ENCODE assay signal across 12 cellular contexts in genomic region chr6:85112540-85112939, GRCh38.
DNase-seq lines count a peak whose midpoint lies in the region; ATAC-seq, FAIRE-seq and TF ChIP-seq lines count a peak whose summit lies in the region.
"Had no signal": no experiment of that assay in that cellular context is flagged by ENCODE, and none has a peak within 500 bp of the region (broad histone marks: within the 10 kb centered on the region; RNA-seq: fewer than 3 reads in every experiment).

No MANE protein-coding gene starts in this region.

- TF ChIP-seq RAD21 in A549 (conservative IDR thresholded peaks at IDR 0.05 in 1 of 2, IDR thresholded peaks at IDR 0.05 in 1 of 2) (no peak), IMR-90 (IDR thresholded peaks at IDR 0.05; ENCODE audit: low read length) (no peak), K562 (CRISPR knock-in tag; conservative IDR thresholded peaks at IDR 0.05 in 1 of 2, IDR thresholded peaks at IDR 0.05 in 1 of 2) (no peak)

- H3K27me3 ChIP-seq in IMR-90 (ENCODE audit: control insufficient read depth, insufficient read depth, low read length), result peaks cover 2% of the 10 kb centered on the region
- peaks cover 0 to 4% of the 10 kb centered on the region in 2 experiments; a peak in 1 of 5 replicates for H3K27me3 ChIP-seq in K562 (ENCODE audit: control insufficient read depth in 2 of 2, insufficient read depth in 2 of 2, low read length in 2 of 2)
- H3K27me3 ChIP-seq in osteoblast (ENCODE audit: insufficient read depth, low read length), result no peaks in the 10 kb centered on the region
- no peaks in the 10 kb centered on the region for H3K27me3 ChIP-seq in adrenal gland
- H3K27me3 ChIP-seq: BLaER1 had no signal

- H2BK5ac ChIP-seq in IMR-90 (ENCODE audit: low read depth, low read length, poor library complexity, severe bottlenecking), result no peak overlapping the region

- H3K4me1 ChIP-seq in A549 (0 out of 3 replicates have a peak, but pooled peaks cover 3% of the 10 kb centered on the region), IMR-90 (ENCODE audit: control insufficient read depth, insufficient read depth, low read length) (no peaks in the 10 kb centered on the region), K562 (replicated peaks in 1 of 2; ENCODE audit: control insufficient read depth in 2 of 2, insufficient read depth in 2 of 2, low read length in 2 of 2) (no peaks in the 10 kb centered on the region), osteoblast (ENCODE audit: insufficient read depth, low read length) (peaks cover 34% of the 10 kb centered on the region), adrenal gland (replicated peaks in 1 of 2) (no peaks in the 10 kb centered on the region)
- H3K4me1 ChIP-seq: BLaER1 had no signal

- no peak overlapping the region for H3K14ac ChIP-seq in IMR-90 (replicated peaks; ENCODE audit: low read depth, low read length)

- no peak overlapping the region for H3K4me3 ChIP-seq in A549
- H3K4me3 ChIP-seq in IMR-90 (ENCODE audit: insufficient read depth, low read depth, low read length), result no peak overlapping the region
- no peak overlapping the region for H3K4me3 ChIP-seq in K562
- no peak overlapping the region for H3K4me3 ChIP-seq in osteoblast (ENCODE audit: insufficient read depth, low read length)
- no peak overlapping the region for H3K4me3 ChIP-seq in adrenal gland
- H3K4me3 ChIP-seq: BLaER1 had no signal

- CTCF ChIA-PET in A549 (lab: Yijun Ruan, JAX) (no interaction called here), IMR-90 (lab: Yijun Ruan, JAX) (no interaction called here), K562 (lab: Yijun Ruan, JAX; ENCODE audit: low intra/inter-chr PET ratio) (no interaction called here)

- no peak overlapping the region for H3K23ac ChIP-seq in IMR-90 (ENCODE audit: low read depth, low read length)

- H3K79me2 ChIP-seq in K562 (ENCODE audit: control insufficient read depth, insufficient read depth, low read length), result no peaks in the 10 kb centered on the region
- no peaks in the 10 kb centered on the region for H3K79me2 ChIP-seq in osteoblast (ENCODE audit: insufficient read depth, low read length)

- TF ChIP-seq POLR2A in A549 (IDR thresholded peaks at IDR 0.05; ENCODE audit: low read length) (no peak), IMR-90 (IDR thresholded peaks at IDR 0.05; ENCODE audit: low read depth, low read length) (no peak), K562 (conservative IDR thresholded peaks at IDR 0.05) (no peak), adrenal gland (IDR thresholded peaks at IDR 0.05) (no peak)

- POLR2A ChIA-PET in A549 (lab: Yijun Ruan, JAX), result no interaction called here
- POLR2A ChIA-PET in IMR-90 (lab: Charles Lee; ENCODE audit: unreplicated experiment), result no interaction called here
- POLR2A ChIA-PET in K562 (lab: Yijun Ruan, JAX), result no interaction called here

- intact Hi-C loops in IMR-90 (cut with micrococcal nuclease) (no loop called here), K562 (cut with micrococcal nuclease) (no loop called here), adrenal gland (cut with DNase I) (no loop called here)

- BruUV-seq in IMR-90 (replicated peaks; lab: Mats Ljungman, UMichigan) (no TSS peak), K562 (replicated peaks; lab: Mats Ljungman, UMichigan) (no TSS peak)

- no peak for DNase-seq in A549 (ENCODE audit: low read depth in 1 of 2, low spot score in 1 of 2)
- DNase-seq in IMR-90, result no peak
- no peak for DNase-seq in K562 (ENCODE audit: extremely low read depth in 1 of 4, low spot score in 3 of 4)
- no peak for DNase-seq in osteoblast (ENCODE audit: insufficient read length, low spot score, missing footprints)
- no peak for DNase-seq in G401 (ENCODE audit: low spot score)
- DNase-seq in adrenal gland, result no peak
- DNase-seq in NCI-H1105 treated with DMSO at 0.1 percent for 48 hours (lab: John Stamatoyannopoulos, UW), result no peak
- DNase-seq: CD8-positive, alpha-beta memory T cell; DMS53; HCEC 1CT; HFFc6 had no signal

- H4K20me1 ChIP-seq in IMR-90 (ENCODE audit: insufficient read depth, low read length) (no peaks in the 10 kb centered on the region), K562 (replicated peaks; ENCODE audit: control insufficient read depth, insufficient read depth, low read length) (no peaks in the 10 kb centered on the region), osteoblast (ENCODE audit: insufficient read depth, low read length) (no peaks in the 10 kb centered on the region)
- H4K20me1 ChIP-seq: BLaER1 had no signal

- no peak overlapping the region for H3K4ac ChIP-seq in IMR-90 (ENCODE audit: low read depth, low read length)

- no peak for ATAC-seq in A549
- no peak for ATAC-seq in IMR-90 (ENCODE audit: low read depth)
- no peak for ATAC-seq in K562

- no peak overlapping the region for H2AK9ac ChIP-seq in IMR-90 (replicated peaks; ENCODE audit: low read depth, low read length, poor library complexity)

- H3K79me1 ChIP-seq in IMR-90 (ENCODE audit: low read depth in 1 of 2, low read length in 2 of 2), result no peaks in the 10 kb centered on the region

- H3K9me1 ChIP-seq in IMR-90 (ENCODE audit: insufficient read depth, low read length) (no peaks in the 10 kb centered on the region), K562 (ENCODE audit: control insufficient read depth, insufficient read depth, low read length) (no peaks in the 10 kb centered on the region)

- no peak overlapping the region for H2BK15ac ChIP-seq in IMR-90 (ENCODE audit: low read depth, low read length)

- dilution Hi-C loops in IMR-90 (cut with HindIII; ENCODE audit: low sequenced_read_pairs, unreplicated experiment), result no loop called here

- WGBS in A549 (ENCODE audit: missing lambda C conversion rate), result 68% methylated on average over 1 of the region's 1 CpG
- no CpG with 5 or more reads among the region's 1 CpG for WGBS in IMR-90 (ENCODE audit: extremely low coverage in 2 of 2, insufficient read length in 1 of 2), 2 experiments
- 15% methylated on average over 1 of the region's 1 CpG for WGBS in K562 (ENCODE audit: insufficient coverage, low coverage, missing lambda C conversion rate)
- 73 to 80% (median 77%) methylated on average over 1 of the region's 1 CpG for WGBS in adrenal gland, 4 donors

- H3K18ac ChIP-seq in IMR-90 (ENCODE audit: low read depth, low read length), result no peak overlapping the region

- H3K4me2 ChIP-seq in A549 (no peak overlapping the region), IMR-90 (ENCODE audit: low read depth, low read length) (no peak overlapping the region), K562 (ENCODE audit: insufficient read depth, low read length) (no peak overlapping the region), osteoblast (ENCODE audit: insufficient read depth, low read length) (peak overlapping the region; percentile 7)
- H3K4me2 ChIP-seq: BLaER1 had no signal

- H3K27ac ChIP-seq in A549, result 0 out of 6 replicates have a peak overlapping the region, but pooled peaks of 1 of the 2 experiments have one; percentile 27
- no peak overlapping the region for H3K27ac ChIP-seq in IMR-90 (ENCODE audit: insufficient read depth, low read length)
- H3K27ac ChIP-seq in K562 (ENCODE audit: extremely low read depth, low read depth, low read length), result no peak overlapping the region
- H3K27ac ChIP-seq in osteoblast (ENCODE audit: low read depth, low read length), result peak overlapping the region; percentile 56
- no peak overlapping the region for H3K27ac ChIP-seq in adrenal gland
- H3K27ac ChIP-seq: BLaER1 had no signal

- H2BK120ac ChIP-seq in IMR-90 (ENCODE audit: low read depth, low read length), result no peak overlapping the region

- no peaks in the 10 kb centered on the region for H3K36me3 ChIP-seq in IMR-90 (ENCODE audit: control insufficient read depth, insufficient read depth, low read length)
- H3K36me3 ChIP-seq in K562 (ENCODE audit: control insufficient read depth, insufficient read depth, low read length), result no peaks in the 10 kb centered on the region
- no peaks in the 10 kb centered on the region for H3K36me3 ChIP-seq in osteoblast (ENCODE audit: insufficient read depth, low read length)
- no peaks in the 10 kb centered on the region for H3K36me3 ChIP-seq in adrenal gland (replicated peaks in 1 of 2)
- H3K36me3 ChIP-seq: BLaER1 had no signal

- H3K9me3 ChIP-seq in A549 (no peaks in the 10 kb centered on the region), IMR-90 (ENCODE audit: control insufficient read depth, insufficient read depth, low read length) (no peaks in the 10 kb centered on the region), K562 (replicated peaks; ENCODE audit: control insufficient read depth, insufficient read depth, low read depth, low read length) (no peaks in the 10 kb centered on the region), osteoblast (ENCODE audit: low read depth, low read length) (no peaks in the 10 kb centered on the region), adrenal gland (replicated peaks in 1 of 3) (no peaks in the 10 kb centered on the region)
- H3K9me3 ChIP-seq: BLaER1 had no signal

- no peak overlapping the region for H4K5ac ChIP-seq in IMR-90 (ENCODE audit: low read depth, low read length)

- no peak overlapping the region for H3K56ac ChIP-seq in IMR-90 (ENCODE audit: extremely low read depth, insufficient read depth, low read length)

- TF ChIP-seq CTCF in A549 (IDR thresholded peaks at IDR 0.05) (no peak), IMR-90 (conservative IDR thresholded peaks at IDR 0.05; ENCODE audit: low read depth, low read length) (no peak), K562 (IDR thresholded peaks at IDR 0.05 in 2 of 3, conservative IDR thresholded peaks at IDR 0.05 in 1 of 3; ENCODE audit: insufficient read depth in 2 of 3, low read depth in 1 of 3, low read length in 3 of 3) (no peak), osteoblast (IDR thresholded peaks at IDR 0.05; ENCODE audit: extremely low read depth, low read depth, low read length) (no peak), adrenal gland (IDR thresholded peaks at IDR 0.05) (no peak)

- no peak for TF ChIP-seq EP300 in A549 (IDR thresholded peaks at IDR 0.05)
- no peak for TF ChIP-seq EP300 in K562 (IDR thresholded peaks at IDR 0.05; ENCODE audit: low read length)

- H2AFZ ChIP-seq in IMR-90 (replicated peaks; ENCODE audit: low read length, poor library complexity) (no peak overlapping the region), K562 (ENCODE audit: low read depth, low read length) (no peak overlapping the region), osteoblast (ENCODE audit: low read length) (no peak overlapping the region)

- H4K8ac ChIP-seq in IMR-90 (ENCODE audit: low read depth in 2 of 2, low read length in 2 of 2), result no peak overlapping the region

- H2AK5ac ChIP-seq in IMR-90 (ENCODE audit: low read depth, low read length), result no peak overlapping the region

- no peak overlapping the region for H2BK20ac ChIP-seq in IMR-90 (ENCODE audit: low read depth, low read length)

- H4K91ac ChIP-seq in IMR-90 (ENCODE audit: insufficient read depth, low read depth, low read length), result no peak overlapping the region

- FAIRE-seq in A549 (lab: Jason Lieb, UNC), result no peak
- FAIRE-seq in K562 (lab: Jason Lieb, UNC), result no peak

- H3K9ac ChIP-seq in IMR-90 (ENCODE audit: low read depth, low read length) (no peak overlapping the region), K562 (ENCODE audit: insufficient read depth in 1 of 2, low read depth in 2 of 2, low read length in 2 of 2) (no peak overlapping the region)
- H3K9ac ChIP-seq: BLaER1 had no signal

- in situ Hi-C loops in IMR-90 (cut with MboI; ENCODE audit: low sequenced_read_pairs) (no loop called here), K562 (cut with MboI) (no loop called here), G401 (cut with HindIII; ENCODE audit: low sequenced_read_pairs) (no loop called here)

TF ChIP-seq in IMR-90, 13 proteins besides CTCF, POLR2A, EP300 and RAD21 (continues in another document):
- peak; percentile 94 for TF ChIP-seq NFE2L2 (IDR thresholded peaks at IDR 0.05; ENCODE audit: low read depth, low read length)

Comparison
In these comparisons a context has a peak if more than half of its experiments do, and no peak if none do; other contexts are left out.
1. Of the 35 proteins assayed by ChIP-seq in both K562 and A549: peak only in K562: none; only in A549: none; in both: MAFK; in neither: 34.